9 cellular contexts compared by ENCODE assay signal in genomic region chr1:111904478-111905218, GRCh38.
A peak's percentile ranks its signal among the peaks of the same experiment; 100 is the strongest.
DNase-seq lines count a peak whose midpoint lies in the region; ATAC-seq, FAIRE-seq and TF ChIP-seq lines count a peak whose summit lies in the region.
"Had no signal": no experiment of that assay in that cellular context is flagged by ENCODE, and none has a peak within 500 bp of the region (broad histone marks: within the 10 kb centered on the region; RNA-seq: fewer than 3 reads in every experiment).

No MANE protein-coding gene starts in this region.

- H3K27me3 ChIP-seq in sigmoid colon: no peaks in the 10 kb centered on the region

- H3K27me3 Mint-ChIP-seq in T-helper 2 cell treated with Interferon-gamma antibody and Interleukin-4, amounts not matched to agents 5 μg/mL and 100 μg/mL, for 36 hours (ENCODE audit: low read depth): peaks cover 10% of the 10 kb centered on the region
- H3K27me3 Mint-ChIP-seq in type B pancreatic cell: peaks cover 37% of the 10 kb centered on the region

- 47 to 56% methylated on average over 20 of the region's 20 CpGs for WGBS in sigmoid colon, 2 donors

- H3K36me3 ChIP-seq in sigmoid colon: no peaks in the 10 kb centered on the region

- intact Hi-C loops in left ventricle myocardium superior (cut with micrococcal nuclease): no loop called here
- intact Hi-C loops in sigmoid colon (cut with DNase I): no loop called here

- peak; percentile 5 to 16 (median 7) for DNase-seq in stimulated activated CD4-positive, alpha-beta T cell treated with anti-CD3 and anti-CD28 coated beads, Interleukin-12 subunit alpha, Interleukin-12 subunit beta, amount 100 ng/mL, for 48 hours (ENCODE audit: low read depth in 2 of 3, low spot score in 1 of 3)
- DNase-seq in stimulated activated CD4-positive, alpha-beta T cell treated with anti-CD3 and anti-CD28 coated beads, Interleukin-4, amount 100 ng/mL, for 4 hours: no peak
- DNase-seq in T-helper 2 cell treated with Interferon-gamma antibody and Interleukin-4, amounts not matched to agents 5 μg/mL and 100 μg/mL, for 36 hours (ENCODE audit: low spot score): peak; percentile 37
- peak; percentile 55 for DNase-seq in left ventricle myocardium superior
- no peak for DNase-seq in type B pancreatic cell (ENCODE audit: extremely low spot score, unreplicated experiment)
- DNase-seq in sigmoid colon: no peak
- DNase-seq in D721Med (ENCODE audit: insufficient read length, low spot score): no peak
- DNase-seq: activated effector memory CD4-positive, alpha-beta T cell treated with anti-CD3 and anti-CD28 coated beads, Interleukin-2, amount 50 U/mL, for 16 hours had no signal

- peak overlapping the region in 2 of 4 donors; percentile 45 to 77 for H3K27ac ChIP-seq in sigmoid colon

- H3K9me3 Mint-ChIP-seq in T-helper 2 cell treated with Interferon-gamma antibody and Interleukin-4, amounts not matched to agents 5 μg/mL and 100 μg/mL, for 36 hours: no peaks in the 10 kb centered on the region
- no peaks in the 10 kb centered on the region for H3K9me3 Mint-ChIP-seq in type B pancreatic cell

- peak; percentile 94 for ATAC-seq in left ventricle myocardium superior
- no peak for ATAC-seq in GM21367 (IDR thresholded peaks at IDR 0.05; ENCODE audit: unreplicated experiment)

- no peak for TF ChIP-seq EP300 in sigmoid colon (IDR thresholded peaks at IDR 0.05)

- H3K4me3 Mint-ChIP-seq in T-helper 2 cell treated with Interferon-gamma antibody and Interleukin-4, amounts not matched to agents 5 μg/mL and 100 μg/mL, for 36 hours: no peak overlapping the region
- peak overlapping the region; percentile 45 for H3K4me3 Mint-ChIP-seq in type B pancreatic cell

- H3K27ac Mint-ChIP-seq in T-helper 2 cell treated with Interferon-gamma antibody and Interleukin-4, amounts not matched to agents 5 μg/mL and 100 μg/mL, for 36 hours: no peak overlapping the region
- no peak overlapping the region for H3K27ac Mint-ChIP-seq in type B pancreatic cell

- no peaks in the 10 kb centered on the region for H3K9me3 ChIP-seq in sigmoid colon

- peaks cover 7% of the 10 kb centered on the region for H3K4me1 Mint-ChIP-seq in T-helper 2 cell treated with Interferon-gamma antibody and Interleukin-4, amounts not matched to agents 5 μg/mL and 100 μg/mL, for 36 hours (ENCODE audit: low read depth)
- H3K4me1 Mint-ChIP-seq in type B pancreatic cell (ENCODE audit: unreplicated experiment): no peaks in the 10 kb centered on the region

- no peak overlapping the region for H3K4me3 ChIP-seq in sigmoid colon

- TF ChIP-seq POLR2A in sigmoid colon (IDR thresholded peaks at IDR 0.05): no peak

- H3K4me1 ChIP-seq in sigmoid colon: peaks cover 0 to 18% (median 14%) of the 10 kb centered on the region in 4 donors

- no peaks in the 10 kb centered on the region for H3K36me3 Mint-ChIP-seq in T-helper 2 cell treated with Interferon-gamma antibody and Interleukin-4, amounts not matched to agents 5 μg/mL and 100 μg/mL, for 36 hours (ENCODE audit: low read depth)
- H3K36me3 Mint-ChIP-seq in type B pancreatic cell: no peaks in the 10 kb centered on the region

- no peak for FAIRE-seq in D721Med (lab: Jason Lieb, UNC)

- no peak for TF ChIP-seq CTCF in type B pancreatic cell (conservative IDR thresholded peaks at IDR 0.05)
- no peak for TF ChIP-seq CTCF in sigmoid colon (IDR thresholded peaks at IDR 0.05)
- TF ChIP-seq CTCF in D721Med (IDR thresholded peaks at IDR 0.05; ENCODE audit: insufficient read depth, missing control alignments): no peak

Comparison
In these comparisons a context has a peak if more than half of its experiments do, and no peak if none do; other contexts are left out.
1. DNase-seq: peak in stimulated activated CD4-positive, alpha-beta T cell treated with anti-CD3 and anti-CD28 coated beads, Interleukin-12 subunit alpha, Interleukin-12 subunit beta, amount 100 ng/mL, for 48 hours (3 of 3), T-helper 2 cell treated with Interferon-gamma antibody and Interleukin-4, amounts not matched to agents 5 μg/mL and 100 μg/mL, for 36 hours (single experiment) and left ventricle myocardium superior (single experiment); none in stimulated activated CD4-positive, alpha-beta T cell treated with anti-CD3 and anti-CD28 coated beads, Interleukin-4, amount 100 ng/mL, for 4 hours (0 of 2), type B pancreatic cell (single experiment), sigmoid colon (single experiment) and D721Med (single experiment).